Comparison of ENCODE assay signal across 9 cellular contexts in genomic region chr16:69724981-69725479, GRCh38. TPM values are rescaled to one million over a fixed set of nuclear protein-coding genes. Genes with fewer than 3 reads are reported as not detected.
DNase-seq lines count a peak whose midpoint lies in the region; ATAC-seq and TF ChIP-seq lines count a peak whose summit lies in the region.
"Had no signal": no experiment of that assay in that cellular context is flagged by ENCODE, and none has a peak within 500 bp of the region (broad histone marks: within the 10 kb centered on the region; RNA-seq: fewer than 3 reads in every experiment).

No MANE protein-coding gene starts in this region.

- H3K9me3 Mint-ChIP-seq in activated T-cell treated with anti-CD3 and anti-CD28 coated beads, Interleukin-2, amount 50 U/mL, for 24 hours = no peaks in the 10 kb centered on the region
- H3K9me3 Mint-ChIP-seq in activated CD8-positive, alpha-beta T cell treated with anti-CD3 and anti-CD28 coated beads for 36 hours = no peaks in the 10 kb centered on the region

- no peaks in the 10 kb centered on the region for H3K36me3 ChIP-seq in thoracic aorta

- H3K4me1 ChIP-seq in right cardiac atrium (ENCODE audit: control insufficient read depth, insufficient read depth, low read length) = no peaks in the 10 kb centered on the region
- H3K4me1 ChIP-seq in thoracic aorta (ENCODE audit: control insufficient read depth in 1 of 2, low read depth in 2 of 2) = peaks cover 2 to 33% of the 10 kb centered on the region in 2 donors

- H3K4me3 ChIP-seq in right cardiac atrium (ENCODE audit: low read length) = no peak overlapping the region
- H3K4me3 ChIP-seq in thoracic aorta = peak overlapping the region; percentile 71

- H3K27me3 Mint-ChIP-seq in activated T-cell treated with anti-CD3 and anti-CD28 coated beads, Interleukin-2, amount 50 U/mL, for 24 hours = no peaks in the 10 kb centered on the region
- no peaks in the 10 kb centered on the region for H3K27me3 Mint-ChIP-seq in activated CD8-positive, alpha-beta T cell treated with anti-CD3 and anti-CD28 coated beads for 36 hours

- peak overlapping the region; percentile 37 for H3K27ac Mint-ChIP-seq in activated T-cell treated with anti-CD3 and anti-CD28 coated beads, Interleukin-2, amount 50 U/mL, for 24 hours
- peak overlapping the region; percentile 13 for H3K27ac Mint-ChIP-seq in activated CD8-positive, alpha-beta T cell treated with anti-CD3 and anti-CD28 coated beads for 36 hours

- intact Hi-C loops in activated CD8-positive, alpha-beta T cell treated with anti-CD3 and anti-CD28 coated beads for 36 hours (cut with micrococcal nuclease) = no loop called here
- intact Hi-C loops in right cardiac atrium (cut with DNase I) = no loop called here

- peak; percentile 14 for DNase-seq in activated T-cell treated with anti-CD3 and anti-CD28 coated beads, Interleukin-2, amount 50 U/mL, for 24 hours
- no peak for DNase-seq in activated T-cell treated with anti-CD3 and anti-CD28 coated beads, Interleukin-2, amount 50 U/mL, for 1 hour
- DNase-seq in activated CD8-positive, alpha-beta T cell treated with anti-CD3 and anti-CD28 coated beads for 36 hours = no peak
- DNase-seq in right cardiac atrium (peak in 1 of 3 donors; percentile 38), thoracic aorta (ENCODE audit: low spot score) (no peak), NCI-H1092 (lab: John Stamatoyannopoulos, UW) (no peak)

- CTCF ChIA-PET in activated CD8-positive, alpha-beta T cell treated with anti-CD3 and anti-CD28 coated beads for 36 hours (lab: Charles Lee) = interaction anchor here (1.0 to 4.8 kb wide), 3 partner anchors 10 to 30 kb away, joined by 3 to 31 read pairs (median 28); partner anchors contain the start of gene NOB1

- ATAC-seq in activated CD8-positive, alpha-beta T cell treated with anti-CD3 and anti-CD28 coated beads for 36 hours = no peak
- no peak for ATAC-seq in right cardiac atrium
- no peak for ATAC-seq in thoracic aorta (ENCODE audit: insufficient number of reproducible peaks, low FRiP score, low read depth)
- ATAC-seq in GM21825 (IDR thresholded peaks at IDR 0.05; ENCODE audit: unreplicated experiment) = no peak
- no peak for ATAC-seq in GM21619 (IDR thresholded peaks at IDR 0.05; ENCODE audit: unreplicated experiment)
- ATAC-seq: esophagus mucosa had no signal

- peak overlapping the region; percentile 85 for H3K4me3 Mint-ChIP-seq in activated T-cell treated with anti-CD3 and anti-CD28 coated beads, Interleukin-2, amount 50 U/mL, for 24 hours
- H3K4me3 Mint-ChIP-seq in activated CD8-positive, alpha-beta T cell treated with anti-CD3 and anti-CD28 coated beads for 36 hours = peak overlapping the region; percentile 98

- peaks cover 5% of the 10 kb centered on the region for H3K36me3 Mint-ChIP-seq in activated T-cell treated with anti-CD3 and anti-CD28 coated beads, Interleukin-2, amount 50 U/mL, for 24 hours (ENCODE audit: low read depth)
- H3K36me3 Mint-ChIP-seq in activated CD8-positive, alpha-beta T cell treated with anti-CD3 and anti-CD28 coated beads for 36 hours (ENCODE audit: low read depth) = no peaks in the 10 kb centered on the region

- TF ChIP-seq CTCF in activated CD8-positive, alpha-beta T cell treated with anti-CD3 and anti-CD28 coated beads for 36 hours (IDR thresholded peaks at IDR 0.05) = no peak
- no peak for TF ChIP-seq CTCF in thoracic aorta (IDR thresholded peaks at IDR 0.05)

- no peaks in the 10 kb centered on the region for H3K27me3 ChIP-seq in right cardiac atrium (ENCODE audit: control insufficient read depth, insufficient read depth)
- H3K27me3 ChIP-seq in thoracic aorta (replicated peaks; ENCODE audit: insufficient read depth) = no peaks in the 10 kb centered on the region

- peaks cover 30% of the 10 kb centered on the region for H3K4me1 Mint-ChIP-seq in activated T-cell treated with anti-CD3 and anti-CD28 coated beads, Interleukin-2, amount 50 U/mL, for 24 hours (ENCODE audit: low read depth)
- H3K4me1 Mint-ChIP-seq in activated CD8-positive, alpha-beta T cell treated with anti-CD3 and anti-CD28 coated beads for 36 hours (ENCODE audit: low read depth) = peaks cover 22% of the 10 kb centered on the region

- POLR2A ChIA-PET in activated CD8-positive, alpha-beta T cell treated with anti-CD3 and anti-CD28 coated beads for 36 hours (lab: Charles Lee) = interaction anchor here (0.5 to 1.8 kb wide), 3 partner anchors 24 to 402 kb away, joined by 3 to 9 read pairs (median 5); partner anchors contain the start of gene NOB1

- 52% methylated on average over 6 of the region's 6 CpGs for WGBS in right cardiac atrium

- no peaks in the 10 kb centered on the region for H3K9me3 ChIP-seq in right cardiac atrium (ENCODE audit: control insufficient read depth, low read length)
- H3K9me3 ChIP-seq in thoracic aorta = no peaks in the 10 kb centered on the region

- peak overlapping the region; percentile 66 for H3K27ac ChIP-seq in right cardiac atrium (ENCODE audit: low read length)
- H3K27ac ChIP-seq in thoracic aorta = peak overlapping the region; percentile 67 to 70

RNA-seq across cellular contexts. Expression of gene NQO1, which starts 1.3 kb away (rescaled TPM):
- total RNA-seq in activated CD8-positive, alpha-beta T cell treated with anti-CD3 and anti-CD28 coated beads for 36 hours = 1 to 10 TPM; 7.6 to 8.1 TPM
- 10 to 100 TPM; 11.5 to 27.0 (median 15.7) TPM for total RNA-seq in right cardiac atrium
- polyA plus RNA-seq in right cardiac atrium = 19.9 TPM
- total RNA-seq in thoracic aorta = 100 to 1,000 TPM in 1 of 2 donors, 10 to 100 TPM in 1; 40.2 to 115 TPM

RNA-seq across cellular contexts. Expression of gene NOB1, which starts 29.7 kb away (rescaled TPM):
- total RNA-seq in activated CD8-positive, alpha-beta T cell treated with anti-CD3 and anti-CD28 coated beads for 36 hours = 100 to 1,000 TPM; 139 to 146 TPM
- total RNA-seq in right cardiac atrium = 10 to 100 TPM; 18.2 to 23.7 (median 20.9) TPM
- 14.9 TPM for polyA plus RNA-seq in right cardiac atrium
- 10 to 100 TPM in 1 of 2 donors, 1 to 10 TPM in 1; 7.0 to 38.9 TPM for total RNA-seq in thoracic aorta

RNA-seq across cellular contexts. Expression of gene WWP2, which starts 37.1 kb away (rescaled TPM):
- 10 to 100 TPM; 30.7 to 35.1 TPM for total RNA-seq in activated CD8-positive, alpha-beta T cell treated with anti-CD3 and anti-CD28 coated beads for 36 hours
- total RNA-seq in right cardiac atrium (10 to 100 TPM; 18.0 to 24.6 (median 19.6) TPM), thoracic aorta (100 to 1,000 TPM; 144 to 146 TPM)
- polyA plus RNA-seq in right cardiac atrium = 11.0 TPM

Comparison
In these comparisons a context has a peak if more than half of its experiments do, and no peak if none do; other contexts are left out.
1. RNA of gene WWP2, which starts 37.1 kb away (total RNA-seq): 144 to 146 TPM in thoracic aorta; 30.7 to 35.1 TPM in activated CD8-positive, alpha-beta T cell treated with anti-CD3 and anti-CD28 coated beads for 36 hours and 18.0 to 24.6 TPM in right cardiac atrium; every median in the first group is over 4 times any median in the second.